Comparison of ENCODE assay signal across 10 cellular contexts in the genomic region with DNA sequence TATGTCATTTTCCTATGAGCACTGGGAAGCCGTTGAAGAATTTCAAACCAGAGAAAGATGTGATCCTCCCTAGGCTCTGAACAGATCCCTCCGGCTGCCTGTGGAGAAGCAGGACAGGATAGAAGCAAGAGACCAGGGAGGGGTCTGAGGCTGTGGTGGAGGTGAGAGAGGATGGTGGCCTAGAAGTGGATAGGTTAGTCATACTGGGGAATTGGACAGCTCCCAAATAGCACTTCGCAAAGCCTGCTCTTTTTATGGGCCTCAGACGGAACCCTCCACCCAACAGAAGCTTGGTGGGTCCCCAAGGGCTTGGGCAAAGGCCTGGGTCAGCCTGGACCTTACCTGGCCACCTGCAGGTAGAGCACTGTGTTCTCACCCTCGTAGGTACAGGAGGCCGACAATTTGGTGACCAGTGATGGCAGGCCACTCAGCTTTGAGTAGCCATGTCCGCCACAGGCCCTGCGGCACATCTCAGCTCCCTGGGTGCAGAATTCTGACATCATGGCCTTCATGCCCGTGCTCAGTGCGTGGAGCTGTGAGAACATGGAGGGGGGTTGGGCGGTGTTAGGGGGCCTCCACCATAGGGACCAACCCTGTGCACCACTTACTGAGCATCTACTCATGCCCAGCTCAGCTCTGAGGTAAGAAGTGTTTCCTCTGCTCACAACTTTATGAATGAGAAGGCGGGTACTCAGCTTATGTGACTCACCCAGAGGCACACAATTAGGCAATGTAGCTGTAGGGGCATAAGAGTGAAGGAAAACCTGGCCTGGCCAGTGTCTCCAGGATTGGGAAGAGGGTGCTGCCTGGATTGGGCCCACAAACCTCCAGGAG. TPM values are rescaled to one million over a fixed set of nuclear protein-coding genes. Genes with fewer than 3 reads are reported as not detected.
A peak's percentile ranks its signal among the peaks of the same experiment; 100 is the strongest.
DNase-seq lines count a peak whose midpoint lies in the region; ATAC-seq and TF ChIP-seq lines count a peak whose summit lies in the region.
"Had no signal": no experiment of that assay in that cellular context is flagged by ENCODE, and none has a peak within 500 bp of the region (broad histone marks: within the 10 kb centered on the region; RNA-seq: fewer than 3 reads in every experiment).

No MANE protein-coding gene starts in this region.

- H3K4me1 ChIP-seq in Panc1 (ENCODE audit: control insufficient read depth, insufficient read depth, low read length) (peaks cover 39% of the 10 kb centered on the region), left ventricle myocardium inferior (peaks cover 11% of the 10 kb centered on the region)

- peak; percentile 74 for ATAC-seq in Panc1
- peak; percentile 96 for ATAC-seq in esophagus mucosa
- no peak for ATAC-seq in HG02981 (IDR thresholded peaks at IDR 0.05; ENCODE audit: unreplicated experiment)

- in situ Hi-C loops in Panc1 (cut with HindIII; ENCODE audit: low pct_unique_long_range_greater_than_20kb, low sequenced_read_pairs): no loop called here

- H3K27ac ChIP-seq in Panc1 (ENCODE audit: low read length): peak overlapping the region; percentile 51; the same call in 1 of the 2 replicates
- H3K27ac ChIP-seq in left ventricle myocardium inferior (replicated peaks): no peak overlapping the region
- H3K27ac ChIP-seq: thoracic aorta had no signal

- BruUV-seq in Panc1 (replicated peaks; lab: Mats Ljungman, UMichigan): no TSS peak

- DNase-seq in NCI-H2107 treated with DMSO at 0.1 percent for 48 hours (lab: John Stamatoyannopoulos, UW; ENCODE audit: unreplicated experiment): peak; percentile 2
- no peak for DNase-seq in NCI-H2107 (lab: John Stamatoyannopoulos, UW)
- DNase-seq in Panc1 (ENCODE audit: low read depth, low spot score): no peak
- peak; percentile 57 for DNase-seq in pulmonary artery endothelial cell (ENCODE audit: low read depth, low spot score)
- DNase-seq in left ventricle myocardium inferior: no peak
- DNase-seq in NCI-H187 treated with DMSO at 0.1 percent for 48 hours (lab: John Stamatoyannopoulos, UW): no peak
- DNase-seq: natural killer cell had no signal

- POLR2A ChIA-PET in Panc1 (lab: Charles Lee): no interaction called here

- H3K27me3 ChIP-seq in Panc1 (ENCODE audit: control insufficient read depth, insufficient read depth, low read length) (no peaks in the 10 kb centered on the region), left ventricle myocardium inferior (ENCODE audit: low read depth) (no peaks in the 10 kb centered on the region)

- CTCF ChIA-PET in Panc1 (lab: Charles Lee): interaction anchor here (0.7 kb wide), 1 partner anchor 35 kb away, joined by 3 read pairs; no protein-coding TSS in a partner anchor

- H3K36me3 ChIP-seq in Panc1 (ENCODE audit: control insufficient read depth, insufficient read depth, low read length) (no peaks in the 10 kb centered on the region), left ventricle myocardium inferior (peaks cover 95% of the 10 kb centered on the region)

- no peak overlapping the region for H3K4me3 ChIP-seq in Panc1 (ENCODE audit: low read depth in 2 of 2, low read length in 2 of 2)
- H3K4me3 ChIP-seq in left ventricle myocardium inferior: no peak overlapping the region
- H3K4me3 ChIP-seq: thoracic aorta had no signal

- no peaks in the 10 kb centered on the region for H3K9me3 ChIP-seq in Panc1 (ENCODE audit: control insufficient read depth, insufficient read depth, low read depth, low read length)
- no peaks in the 10 kb centered on the region for H3K9me3 ChIP-seq in left ventricle myocardium inferior (replicated peaks)
- H3K9me3 ChIP-seq: thoracic aorta had no signal

- intact Hi-C loops in Panc1 (cut with micrococcal nuclease; ENCODE audit: unreplicated experiment) (no loop called here), left ventricle myocardium inferior (cut with micrococcal nuclease) (no loop called here)

- TF ChIP-seq CTCF in Panc1 (IDR thresholded peaks at IDR 0.05) (no peak), left ventricle myocardium inferior (IDR thresholded peaks at IDR 0.05; ENCODE audit: borderline replicate concordance) (no peak)

RNA-seq across cellular contexts. Expression of gene ACOX2, which starts 10.6 kb away (rescaled TPM):
- total RNA-seq in Panc1 (2021; ENCODE audit: unreplicated experiment) (3.2 TPM), esophagus mucosa (14.3 TPM), pulmonary artery endothelial cell (1.3 and 1.8 TPM in 2 replicates), left ventricle myocardium inferior (37.2 TPM)
- 3.3 TPM for polyA plus RNA-seq in Panc1 (2012; ENCODE audit: insufficient read length)
- total RNA-seq: natural killer cell had no signal

RNA-seq across cellular contexts. Expression of gene KCTD6, which starts 34.4 kb away (rescaled TPM):
- 18.3 TPM for total RNA-seq in Panc1 (2021; ENCODE audit: unreplicated experiment)
- polyA plus RNA-seq in Panc1 (2012; ENCODE audit: insufficient read length): 16.8 TPM
- total RNA-seq in esophagus mucosa: 8.0 TPM
- 5.7 and 8.4 TPM in 2 replicates for total RNA-seq in pulmonary artery endothelial cell
- 6.2 TPM for total RNA-seq in left ventricle myocardium inferior

RNA-seq across cellular contexts. Expression of gene FAM107A, which starts 50.9 kb away (rescaled TPM):
- total RNA-seq in Panc1 (2021; ENCODE audit: unreplicated experiment) (0.08 TPM), esophagus mucosa (4.1 TPM), pulmonary artery endothelial cell (3.8 and 9.6 TPM in 2 replicates), left ventricle myocardium inferior (115 TPM)
- polyA plus RNA-seq in Panc1 (2012; ENCODE audit: insufficient read length): 0.25 TPM
- total RNA-seq: natural killer cell had no signal

Comparison
In these comparisons a context has a peak if more than half of its experiments do, and no peak if none do; other contexts are left out.
1. DNase-seq: peak in NCI-H2107 treated with DMSO at 0.1 percent for 48 hours (single experiment) and pulmonary artery endothelial cell (single experiment); none in NCI-H2107 (single experiment), Panc1 (single experiment), left ventricle myocardium inferior (single experiment) and NCI-H187 treated with DMSO at 0.1 percent for 48 hours (single experiment).
2. RNA of gene FAM107A, which starts 50.9 kb away (total RNA-seq): 115 TPM in left ventricle myocardium inferior (single experiment); 4.1 TPM in esophagus mucosa (single experiment), 3.8 to 9.6 TPM in pulmonary artery endothelial cell and 0.08 TPM in Panc1 (single experiment); every median in the first group is over 10 times any median in the second.